In genomic region chr14:64717870-64718269, GRCh38 we compare ENCODE assay signal across 1 cellular context.
TF ChIP-seq lines count a peak whose summit lies in the region.

No MANE protein-coding gene starts in this region.

TF ChIP-seq in HepG2, 621 proteins besides CTCF, POLR2A, EP300 and RAD21 (continued from another document):
- TF ChIP-seq ZBTB40 (IDR thresholded peaks at IDR 0.05) (no peak), ZBTB40 (CRISPR knock-in tag; IDR thresholded peaks at IDR 0.05) (no peak), STAT5B (CRISPR knock-in tag; IDR thresholded peaks at IDR 0.05) (no peak), ZNF639 (CRISPR knock-in tag; conservative IDR thresholded peaks at IDR 0.05) (no peak), CREM (IDR thresholded peaks at IDR 0.05) (no peak), CREM (CRISPR knock-in tag; IDR thresholded peaks at IDR 0.05) (no peak), RORA (CRISPR knock-in tag; IDR thresholded peaks at IDR 0.05) (no peak), POGK (CRISPR knock-in tag; conservative IDR thresholded peaks at IDR 0.05) (no peak), ZNF547 (CRISPR knock-in tag; IDR thresholded peaks at IDR 0.05) (no peak), GATAD1 (CRISPR knock-in tag; IDR thresholded peaks at IDR 0.05) (no peak), CSRNP2 (CRISPR knock-in tag; conservative IDR thresholded peaks at IDR 0.05; ENCODE audit: low read depth) (no peak), TSC22D2 (CRISPR knock-in tag; IDR thresholded peaks at IDR 0.05; ENCODE audit: borderline replicate concordance) (no peak), U2AF2 (IDR thresholded peaks at IDR 0.05; ENCODE audit: low read depth, low read length) (no peak)
TF ChIP-seq in HepG2: peak in this region for 0.
